Comparison of ENCODE assay signal across 8 cellular contexts in the genomic region with DNA sequence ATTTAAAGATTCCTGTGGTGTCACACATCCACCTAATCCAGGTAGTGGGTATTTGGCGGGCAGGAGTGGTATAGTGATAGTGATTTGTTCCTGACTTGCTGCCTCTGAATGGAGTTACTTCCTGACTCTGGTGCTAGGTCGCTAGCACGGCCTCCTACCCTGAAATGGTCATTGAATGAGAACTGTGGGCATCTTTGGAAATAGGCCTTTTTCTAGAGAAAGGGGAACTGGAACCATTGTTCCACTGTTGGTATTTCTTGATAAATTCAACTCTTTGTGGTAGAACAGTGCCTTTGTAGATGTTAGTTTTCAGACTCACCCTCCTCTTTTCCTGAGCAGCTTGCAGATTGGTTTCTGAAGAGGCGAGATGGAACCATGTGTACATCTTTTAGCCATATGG. TPM values are rescaled to one million over a fixed set of nuclear protein-coding genes. Genes with fewer than 3 reads are reported as not detected.
DNase-seq lines count a peak whose midpoint lies in the region; ATAC-seq and TF ChIP-seq lines count a peak whose summit lies in the region.
"Had no signal": no experiment of that assay in that cellular context is flagged by ENCODE, and none has a peak within 500 bp of the region (broad histone marks: within the 10 kb centered on the region; RNA-seq: fewer than 3 reads in every experiment).

No MANE protein-coding gene starts in this region.

- no peak overlapping the region for H2AFZ ChIP-seq in GM23248

- H3F3A ChIP-seq in GM23248 (ENCODE audit: insufficient read depth): peaks cover 46% of the 10 kb centered on the region

- ATAC-seq in Panc1 (no peak), HG02623 (IDR thresholded peaks at IDR 0.05; ENCODE audit: unreplicated experiment) (no peak)

- no peaks in the 10 kb centered on the region for H3K9me2 ChIP-seq in GM23248 (ENCODE audit: insufficient read depth)

- TF ChIP-seq POLR2A in esophagus muscularis mucosa (IDR thresholded peaks at IDR 0.05; ENCODE audit: low read depth): no peak

- H3K79me2 ChIP-seq in GM23248 (ENCODE audit: insufficient read depth): peaks cover 53% of the 10 kb centered on the region

- no peaks in the 10 kb centered on the region for H3K9me3 ChIP-seq in GM23248 (ENCODE audit: low read depth)
- H3K9me3 ChIP-seq in Panc1 (ENCODE audit: control insufficient read depth, insufficient read depth, low read depth, low read length): no peaks in the 10 kb centered on the region
- H3K9me3 ChIP-seq in esophagus muscularis mucosa: no peaks in the 10 kb centered on the region

- H3K27me3 ChIP-seq in GM23248 (replicated peaks; ENCODE audit: insufficient read depth) (no peaks in the 10 kb centered on the region), Panc1 (ENCODE audit: control insufficient read depth, insufficient read depth, low read length) (no peaks in the 10 kb centered on the region), esophagus muscularis mucosa (no peaks in the 10 kb centered on the region)

- POLR2A ChIA-PET in Panc1 (lab: Charles Lee): no interaction called here

- in situ Hi-C loops in GM23248 (cut with MboI) (loop anchor here (25.0 kb wide), 1 partner anchor 269 kb away; the partner anchor contains the start of genes TOR1AIP1 and TOR1AIP2), Panc1 (cut with HindIII; ENCODE audit: low pct_unique_long_range_greater_than_20kb, low sequenced_read_pairs) (no loop called here)

- H3K36me3 ChIP-seq in GM23248 (ENCODE audit: low read depth) (no peaks in the 10 kb centered on the region), Panc1 (ENCODE audit: control insufficient read depth, insufficient read depth, low read length) (peaks cover 2% of the 10 kb centered on the region; the same call in 1 of the 2 replicates), esophagus muscularis mucosa (no peaks in the 10 kb centered on the region)

- WGBS in GM23248 (ENCODE audit: low coverage in 1 of 2, low lambda C conversion rate in 2 of 2, missing lambda C conversion rate in 2 of 2), 2 experiments: 93 to 95% methylated on average over 4 of the region's 4 CpGs
- 78% methylated on average over 4 of the region's 4 CpGs for WGBS in esophagus muscularis mucosa

- DNase-seq in GM23248 (no peak), Panc1 (ENCODE audit: low read depth, low spot score) (no peak), esophagus muscularis mucosa (ENCODE audit: extremely low spot score) (no peak), skeletal muscle cell (ENCODE audit: low read depth) (no peak), posterior vena cava (ENCODE audit: low spot score) (no peak)
- DNase-seq in activated effector memory CD4-positive, alpha-beta T cell treated with anti-CD3 and anti-CD28 coated beads, Interleukin-2, amount 50 U/mL, for 16 hours: no peak
- DNase-seq: NCI-H187 had no signal

- BruUV-seq in Panc1 (replicated peaks; lab: Mats Ljungman, UMichigan): no TSS peak

- no peak for TF ChIP-seq CTCF in Panc1 (IDR thresholded peaks at IDR 0.05)
- TF ChIP-seq CTCF in esophagus muscularis mucosa (IDR thresholded peaks at IDR 0.05): no peak

- H3K4me3 ChIP-seq in GM23248 (peak overlapping the region; percentile 89), Panc1 (ENCODE audit: low read depth in 2 of 2, low read length in 2 of 2) (peak overlapping the region; percentile 23 to 85), esophagus muscularis mucosa (peak overlapping the region; percentile 67 to 98 (median 84)), skeletal muscle cell (ENCODE audit: low read depth, low read length) (peak overlapping the region; percentile 82)

- no peak for TF ChIP-seq EP300 in esophagus muscularis mucosa (IDR thresholded peaks at IDR 0.05)

- peak overlapping the region; percentile 80 for H3K27ac ChIP-seq in GM23248
- H3K27ac ChIP-seq in Panc1 (ENCODE audit: low read length): peak overlapping the region; percentile 79; the same call in 1 of the 2 replicates
- H3K27ac ChIP-seq in esophagus muscularis mucosa (replicated peaks in 1 of 4): no peak overlapping the region

- H3K4me2 ChIP-seq in GM23248 (ENCODE audit: unreplicated experiment): peak overlapping the region; percentile 98

- H3K4me1 ChIP-seq in GM23248 (ENCODE audit: insufficient read depth) (peaks cover 44% of the 10 kb centered on the region), Panc1 (ENCODE audit: control insufficient read depth, insufficient read depth, low read length) (peaks cover 35% of the 10 kb centered on the region), esophagus muscularis mucosa (peaks cover 26 to 37% (median 36%) of the 10 kb centered on the region in 4 donors)

- CTCF ChIA-PET in Panc1 (lab: Charles Lee): no interaction called here

- peaks cover 6% of the 10 kb centered on the region for H4K20me1 ChIP-seq in GM23248 (ENCODE audit: insufficient read depth)

- intact Hi-C loops in Panc1 (cut with micrococcal nuclease; ENCODE audit: unreplicated experiment): no loop called here
- intact Hi-C loops in esophagus muscularis mucosa (cut with DNase I): no loop called here
- intact Hi-C loops in posterior vena cava (cut with DNase I): no loop called here

- H3K9ac ChIP-seq in GM23248: peak overlapping the region; percentile 87

RNA-seq across cellular contexts. Expression of gene QSOX1, which starts 1.5 kb away (rescaled TPM):
- 519 and 540 TPM in 2 replicates for total RNA-seq in GM23248 (2014; rRNA removed; shearing (Covaris generic))
- polyA plus RNA-seq in GM23248 (2016; fragmentation: Nextera tagmentation; extraction: Ambion mirVana): 270 and 274 TPM in 2 replicates
- total RNA-seq in Panc1 (2021; ENCODE audit: unreplicated experiment): 152 TPM
- 170 TPM for polyA plus RNA-seq in Panc1 (2012; ENCODE audit: insufficient read length)
- total RNA-seq in esophagus muscularis mucosa: 100 to 1,000 TPM; 104 to 138 (median 107) TPM
- 100 to 1,000 TPM in 1 of 2 donors, 10 to 100 TPM in 1; 80.3 to 104 TPM for total RNA-seq in posterior vena cava

Comparison
In these comparisons a context has a peak if more than half of its experiments do, and no peak if none do; other contexts are left out.
1. H3K27ac ChIP-seq: peak in GM23248 (single experiment) and Panc1 (single experiment); none in esophagus muscularis mucosa (0 of 4).
2. Peak in every context shown above with its lines, with median percentiles within 50 percentile points of each other: H3K4me3 ChIP-seq.